Comparison of ENCODE assay signal across 29 cellular contexts in genomic region chr7:147053761-147054160, GRCh38.
"Had no signal": no experiment of that assay in that cellular context is flagged by ENCODE, and none has a peak within 500 bp of the region (broad histone marks: within the 10 kb centered on the region; RNA-seq: fewer than 3 reads in every experiment).

No MANE protein-coding gene starts in this region.

- H2AFZ ChIP-seq: parathyroid adenoma had no signal

- FAIRE-seq: bronchial epithelial cell had no signal

- H3K79me2 ChIP-seq: parathyroid adenoma had no signal

- H3K36me3 Mint-ChIP-seq: activated naive CD4-positive, alpha-beta T cell treated with anti-CD3 and anti-CD28 coated beads, Interleukin-2, amount 10 ng/mL, durations not matched to agents 7 days and 5 days; activated naive CD8-positive, alpha-beta T cell treated with anti-CD3 and anti-CD28 coated beads, Interleukin-2, amount 10 ng/mL, durations not matched to agents 7 days and 5 days; mesothelial cell of epicardium; naive B cell; stimulated activated memory B cell treated with anti-CD40 and anti-IgM and Interleukin-4, amounts not matched to agents 10 μg/mL and 1 μg/mL and 100 μg/mL, for 72 hours; type B pancreatic cell had no signal

- H3K4me1 Mint-ChIP-seq: activated naive CD4-positive, alpha-beta T cell treated with anti-CD3 and anti-CD28 coated beads, Interleukin-2, amount 10 ng/mL, durations not matched to agents 7 days and 5 days; activated naive CD8-positive, alpha-beta T cell treated with anti-CD3 and anti-CD28 coated beads, Interleukin-2, amount 10 ng/mL, durations not matched to agents 7 days and 5 days; mesothelial cell of epicardium; naive B cell; neural crest cell; stimulated activated memory B cell treated with anti-CD40 and anti-IgM and Interleukin-4, amounts not matched to agents 10 μg/mL and 1 μg/mL and 100 μg/mL, for 72 hours; stimulated activated naive CD8-positive, alpha-beta T cell treated with anti-CD3 and anti-CD28 coated beads, Interleukin-15, amount 100 ng/mL, for 72 hours had no signal

- DNase-seq: activated CD4-positive, alpha-beta T cell treated with anti-CD3 and anti-CD28 coated beads for 4 hours; activated CD4-positive, alpha-beta T cell treated with anti-CD3 and anti-CD28 coated beads, Interleukin-2, amount 50 U/mL, for 4 hours; activated CD4-positive, CD25-positive, alpha-beta regulatory T cell; activated gamma-delta T cell; activated naive CD4-positive, alpha-beta T cell treated with anti-CD3 and anti-CD28 coated beads, Interleukin-2, amount 10 ng/mL, durations not matched to agents 7 days and 5 days; activated naive CD8-positive, alpha-beta T cell treated with anti-CD3 and anti-CD28 coated beads, Interleukin-2, amount 10 ng/mL, durations not matched to agents 7 days and 5 days; activated T-cell treated with anti-CD3 and anti-CD28 coated beads for 4 hours; amygdala; colonic mucosa; effector memory CD4-positive, alpha-beta T cell; gastrocnemius medialis; hippocampal formation; naive B cell; occipital lobe; psoas muscle; sigmoid colon; stimulated activated CD4-positive, alpha-beta T cell treated with anti-CD3 and anti-CD28 coated beads, Interleukin-1b, Interleukin-23, amount 100 ng/mL, for 48 hours; stimulated activated CD4-positive, alpha-beta T cell treated with anti-CD3 and anti-CD28 coated beads, Interleukin-4, amount 100 ng/mL, for 4 hours; stimulated activated CD8-positive, alpha-beta memory T cell treated with anti-CD3 and anti-CD28 coated beads, Interleukin-4, amount 100 ng/mL, for 48 hours; stimulated activated naive CD8-positive, alpha-beta T cell treated with anti-CD3 and anti-CD28 coated beads, Interleukin-15, amount 100 ng/mL, for 72 hours; substantia nigra; uterus had no signal

- H3K9ac ChIP-seq: parathyroid adenoma had no signal

- H3K4me1 ChIP-seq: colonic mucosa, gastrocnemius medialis, parathyroid adenoma, psoas muscle, sigmoid colon, uterus had no signal

- H3K4me3 Mint-ChIP-seq: activated naive CD4-positive, alpha-beta T cell treated with anti-CD3 and anti-CD28 coated beads, Interleukin-2, amount 10 ng/mL, durations not matched to agents 7 days and 5 days; activated naive CD8-positive, alpha-beta T cell treated with anti-CD3 and anti-CD28 coated beads, Interleukin-2, amount 10 ng/mL, durations not matched to agents 7 days and 5 days; mesothelial cell of epicardium; naive B cell; neural crest cell; stimulated activated memory B cell treated with anti-CD40 and anti-IgM and Interleukin-4, amounts not matched to agents 10 μg/mL and 1 μg/mL and 100 μg/mL, for 72 hours; stimulated activated naive CD8-positive, alpha-beta T cell treated with anti-CD3 and anti-CD28 coated beads, Interleukin-15, amount 100 ng/mL, for 72 hours; type B pancreatic cell had no signal

- H3K4me3 ChIP-seq: colonic mucosa, gastrocnemius medialis, psoas muscle, sigmoid colon, smooth muscle cell, uterus had no signal

- H3K4me2 ChIP-seq: smooth muscle cell had no signal

- H3K27me3 ChIP-seq: colonic mucosa, gastrocnemius medialis, sigmoid colon, uterus had no signal

- H3K27ac ChIP-seq: colonic mucosa, gastrocnemius medialis, parathyroid adenoma, psoas muscle, sigmoid colon, uterus had no signal

- ATAC-seq: gastrocnemius medialis; psoas muscle; stimulated activated memory B cell treated with anti-CD40 and anti-IgM and Interleukin-4, amounts not matched to agents 10 μg/mL and 1 μg/mL and 100 μg/mL, for 72 hours; stimulated activated naive CD8-positive, alpha-beta T cell treated with anti-CD3 and anti-CD28 coated beads, Interleukin-15, amount 100 ng/mL, for 72 hours had no signal

- H3K9me3 ChIP-seq: colonic mucosa, gastrocnemius medialis, psoas muscle, sigmoid colon, uterus had no signal

- H3K36me3 ChIP-seq: colonic mucosa, gastrocnemius medialis, sigmoid colon, uterus had no signal

- H3K27ac Mint-ChIP-seq: activated naive CD4-positive, alpha-beta T cell treated with anti-CD3 and anti-CD28 coated beads, Interleukin-2, amount 10 ng/mL, durations not matched to agents 7 days and 5 days; activated naive CD8-positive, alpha-beta T cell treated with anti-CD3 and anti-CD28 coated beads, Interleukin-2, amount 10 ng/mL, durations not matched to agents 7 days and 5 days; mesothelial cell of epicardium; naive B cell; stimulated activated memory B cell treated with anti-CD40 and anti-IgM and Interleukin-4, amounts not matched to agents 10 μg/mL and 1 μg/mL and 100 μg/mL, for 72 hours; stimulated activated naive CD8-positive, alpha-beta T cell treated with anti-CD3 and anti-CD28 coated beads, Interleukin-15, amount 100 ng/mL, for 72 hours; type B pancreatic cell had no signal

- H3K27me3 Mint-ChIP-seq: activated naive CD4-positive, alpha-beta T cell treated with anti-CD3 and anti-CD28 coated beads, Interleukin-2, amount 10 ng/mL, durations not matched to agents 7 days and 5 days; activated naive CD8-positive, alpha-beta T cell treated with anti-CD3 and anti-CD28 coated beads, Interleukin-2, amount 10 ng/mL, durations not matched to agents 7 days and 5 days; naive B cell; stimulated activated memory B cell treated with anti-CD40 and anti-IgM and Interleukin-4, amounts not matched to agents 10 μg/mL and 1 μg/mL and 100 μg/mL, for 72 hours; stimulated activated naive CD8-positive, alpha-beta T cell treated with anti-CD3 and anti-CD28 coated beads, Interleukin-15, amount 100 ng/mL, for 72 hours; type B pancreatic cell had no signal

- H3K9me3 Mint-ChIP-seq: mesothelial cell of epicardium; naive B cell; neural crest cell; stimulated activated memory B cell treated with anti-CD40 and anti-IgM and Interleukin-4, amounts not matched to agents 10 μg/mL and 1 μg/mL and 100 μg/mL, for 72 hours; type B pancreatic cell had no signal
